25 cellular contexts compared by ENCODE assay signal in genomic region chr1:196260267-196260666, GRCh38.
DNase-seq lines count a peak whose midpoint lies in the region; ATAC-seq, FAIRE-seq and TF ChIP-seq lines count a peak whose summit lies in the region.
"Had no signal": no experiment of that assay in that cellular context is flagged by ENCODE, and none has a peak within 500 bp of the region (broad histone marks: within the 10 kb centered on the region; RNA-seq: fewer than 3 reads in every experiment).

No MANE protein-coding gene starts in this region.

- no peak for TF ChIP-seq EP300 in A549 (IDR thresholded peaks at IDR 0.05)

- H3K4me2 ChIP-seq in A549 = no peak overlapping the region

- no peaks in the 10 kb centered on the region for H3K27me3 ChIP-seq in small intestine (ENCODE audit: control insufficient read depth in 2 of 2, insufficient read depth in 2 of 2, low read length in 2 of 2)
- H3K27me3 ChIP-seq: BLaER1 treated with 17β-estradiol and CSF1 and Interleukin-3, amounts not matched to agents 10 nM and 100 nM had no signal

- FAIRE-seq in A549 (lab: Jason Lieb, UNC) (no peak), D721Med (lab: Jason Lieb, UNC) (peak; percentile 53), TTC549 (lab: Jason Lieb, UNC) (peak; percentile 15), small intestine (lab: Jason Lieb, UNC) (peak; percentile 5)
- FAIRE-seq: GM12878, GM12892, GM18507 had no signal

- H3K36me3 ChIP-seq in small intestine (ENCODE audit: control insufficient read depth in 2 of 2, insufficient read depth in 2 of 2, low read length in 2 of 2) = no peaks in the 10 kb centered on the region
- H3K36me3 ChIP-seq: BLaER1 treated with 17β-estradiol and CSF1 and Interleukin-3, amounts not matched to agents 10 nM and 100 nM had no signal

- no peak for TF ChIP-seq POLR2A in A549 (IDR thresholded peaks at IDR 0.05; ENCODE audit: low read length)

- no peak for ATAC-seq in A549
- ATAC-seq: CD8-positive, alpha-beta T cell; GM12878 had no signal

- H3K4me3 ChIP-seq in A549 (no peak overlapping the region), small intestine (ENCODE audit: low read depth in 1 of 2, low read length in 2 of 2) (no peak overlapping the region)
- H3K4me3 ChIP-seq: BLaER1 treated with 17β-estradiol and CSF1 and Interleukin-3, amounts not matched to agents 10 nM and 100 nM; GM12878 had no signal

- H3K27ac ChIP-seq in A549 (no peak overlapping the region), small intestine (ENCODE audit: low read depth in 1 of 2, low read length in 1 of 2) (no peak overlapping the region)
- H3K27ac ChIP-seq: BLaER1 treated with 17β-estradiol and CSF1 and Interleukin-3, amounts not matched to agents 10 nM and 100 nM; C4-2B had no signal

- TF ChIP-seq CTCF in A549 (IDR thresholded peaks at IDR 0.05) = no peak
- TF ChIP-seq CTCF in D721Med (IDR thresholded peaks at IDR 0.05; ENCODE audit: insufficient read depth, missing control alignments) = no peak

- POLR2A ChIA-PET in A549 (lab: Yijun Ruan, JAX) = no interaction called here

- CTCF ChIA-PET in A549 (lab: Yijun Ruan, JAX) = no interaction called here

- no peaks in the 10 kb centered on the region for H3K9me3 ChIP-seq in A549
- no peaks in the 10 kb centered on the region for H3K9me3 ChIP-seq in small intestine (ENCODE audit: control insufficient read depth, low read depth)
- H3K9me3 ChIP-seq: BLaER1 treated with 17β-estradiol and CSF1 and Interleukin-3, amounts not matched to agents 10 nM and 100 nM; Caco-2 had no signal

- H3K4me1 ChIP-seq in A549 = no peaks in the 10 kb centered on the region
- no peaks in the 10 kb centered on the region for H3K4me1 ChIP-seq in small intestine (ENCODE audit: control insufficient read depth in 2 of 2, insufficient read depth in 1 of 2, low read depth in 1 of 2, low read length in 1 of 2)
- H3K4me1 ChIP-seq: Caco-2 had no signal

- no peak for DNase-seq in A549 (ENCODE audit: low read depth in 1 of 2, low spot score in 1 of 2)
- DNase-seq in D721Med (ENCODE audit: insufficient read length, low spot score) = no peak
- no peak for DNase-seq in small intestine
- DNase-seq in foreskin melanocyte = no peak
- no peak for DNase-seq in activated CD4-positive, alpha-beta T cell treated with anti-CD3 and anti-CD28 coated beads for 4 hours
- DNase-seq in NCI-H1436 (lab: John Stamatoyannopoulos, UW) = no peak
- DNase-seq: 8988T; AML-193; Caco-2; Calu3; CD4-positive, alpha-beta T cell; CD8-positive, alpha-beta T cell; DMS 273 treated with DMSO at 0.1 percent for 48 hours; DMS153; DMS53; DMS79; DND-41; EL; GDM1 had no signal

- TF ChIP-seq RAD21 in A549 (conservative IDR thresholded peaks at IDR 0.05 in 1 of 2, IDR thresholded peaks at IDR 0.05 in 1 of 2) = no peak

TF ChIP-seq in A549, 52 proteins besides CTCF, POLR2A, EP300 and RAD21:
- TF ChIP-seq MAFK (IDR thresholded peaks at IDR 0.05; ENCODE audit: partially characterized antibody) (peak; percentile 76), HOXA7 (CRISPR knock-in tag; IDR thresholded peaks at IDR 0.05) (no peak)
